8 cellular contexts compared by ENCODE assay signal in the genomic region with DNA sequence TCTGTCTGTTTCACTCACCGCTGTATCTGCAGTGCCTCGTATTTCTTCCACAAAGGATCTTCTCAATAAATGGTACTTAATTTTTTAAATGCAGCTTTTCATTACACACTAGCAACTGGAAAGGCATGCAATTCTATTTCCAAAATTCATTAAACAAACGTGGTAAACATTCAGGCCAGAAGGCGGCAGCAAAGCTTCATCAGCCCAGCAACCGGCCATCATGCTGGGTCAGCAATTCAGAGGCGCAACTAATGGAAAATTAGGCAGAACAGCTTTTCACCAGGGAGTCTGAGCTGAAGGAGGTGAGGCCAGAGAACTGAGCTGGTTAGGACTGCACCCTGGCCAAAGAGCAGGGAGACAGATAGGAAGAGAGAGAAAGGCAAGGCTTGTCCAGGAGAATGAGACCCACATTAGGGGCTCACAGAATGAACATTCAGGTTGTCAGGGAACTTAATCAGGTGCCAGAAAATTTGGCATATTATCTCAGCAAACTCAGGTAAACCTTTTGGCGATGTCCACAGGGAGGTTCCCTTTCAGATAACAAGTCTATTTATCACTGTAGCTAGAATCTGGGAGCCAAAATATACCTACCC. TPM values are rescaled to one million over a fixed set of nuclear protein-coding genes. Genes with fewer than 3 reads are reported as not detected.
DNase-seq lines count a peak whose midpoint lies in the region; ATAC-seq and TF ChIP-seq lines count a peak whose summit lies in the region.

No MANE protein-coding gene starts in this region.

- H3K27ac ChIP-seq in DOHH2 (ENCODE audit: low read depth, low read length) (no peak overlapping the region), colonic mucosa (no peak overlapping the region), right lobe of liver (no peak overlapping the region)

- peak; percentile 69 for DNase-seq in H7
- peak; percentile 51 for DNase-seq in NCI-H748 (lab: John Stamatoyannopoulos, UW; ENCODE audit: unreplicated experiment)
- peak; percentile 34 for DNase-seq in colonic mucosa
- DNase-seq in right lobe of liver: peak; percentile 55 to 73 (median 61)
- DNase-seq in NCI-H128 (lab: John Stamatoyannopoulos, UW; ENCODE audit: unreplicated experiment): no peak
- DNase-seq in germinal center (ENCODE audit: low spot score): no peak

- no peak overlapping the region for H3K4me3 ChIP-seq in DOHH2 (ENCODE audit: low read length)
- no peak overlapping the region for H3K4me3 ChIP-seq in H7 (ENCODE audit: insufficient read depth, low read depth, low read length)
- no peak overlapping the region for H3K4me3 ChIP-seq in colonic mucosa
- no peak overlapping the region for H3K4me3 ChIP-seq in right lobe of liver

- no peaks in the 10 kb centered on the region for H3K9me3 ChIP-seq in DOHH2 (ENCODE audit: control insufficient read depth, insufficient read depth, low read length)
- no peaks in the 10 kb centered on the region for H3K9me3 ChIP-seq in colonic mucosa
- H3K9me3 ChIP-seq in right lobe of liver: no peaks in the 10 kb centered on the region

- TF ChIP-seq POLR2A in right lobe of liver (IDR thresholded peaks at IDR 0.05): no peak

- TF ChIP-seq CTCF in DOHH2 (IDR thresholded peaks at IDR 0.05; ENCODE audit: low read depth, low read length, poor library complexity, severe bottlenecking): peak; percentile 57
- peak; percentile 50 for TF ChIP-seq CTCF in colonic mucosa (IDR thresholded peaks at IDR 0.05)
- TF ChIP-seq CTCF in right lobe of liver (IDR thresholded peaks at IDR 0.05): peak; percentile 76 to 86 (median 78)

- no peaks in the 10 kb centered on the region for H4K20me1 ChIP-seq in DOHH2 (ENCODE audit: control insufficient read depth, insufficient read depth, low read depth, low read length)

- no peaks in the 10 kb centered on the region for H3K9me2 ChIP-seq in DOHH2 (replicated peaks; ENCODE audit: control insufficient read depth, low read length)

- H3K4me1 ChIP-seq in DOHH2 (ENCODE audit: control insufficient read depth, low read length): no peaks in the 10 kb centered on the region
- no peaks in the 10 kb centered on the region for H3K4me1 ChIP-seq in colonic mucosa
- H3K4me1 ChIP-seq in right lobe of liver: peaks cover 0 to 5% (median 0%) of the 10 kb centered on the region in 4 donors

- WGBS in right lobe of liver (ENCODE audit: insufficient coverage, low coverage, low lambda C conversion rate, missing lambda C conversion rate): 11% methylated on average over 7 of the region's 7 CpGs

- intact Hi-C loops in colonic mucosa (cut with DNase I) (loop anchor here (5.0 kb wide), 1 partner anchor 464 kb away; no protein-coding TSS in a partner anchor), right lobe of liver (cut with DNase I) (loop anchor here in 1 of 2 donors (10.0 kb wide), 1 partner anchor 57 kb away; no protein-coding TSS in a partner anchor)

- no peak overlapping the region for H3K9ac ChIP-seq in colonic mucosa (ENCODE audit: low read depth in 2 of 2, low read length in 2 of 2)

- no peaks in the 10 kb centered on the region for H3K79me2 ChIP-seq in DOHH2 (ENCODE audit: control insufficient read depth, low read length)

- ATAC-seq in right lobe of liver (peak; percentile 92 to 97 (median 96)), HG02623 (IDR thresholded peaks at IDR 0.05; ENCODE audit: unreplicated experiment) (no peak)

- H3K36me3 ChIP-seq in DOHH2 (ENCODE audit: control insufficient read depth, low read length) (no peaks in the 10 kb centered on the region), H7 (replicated peaks; ENCODE audit: control insufficient read depth, insufficient read depth, low read length) (no peaks in the 10 kb centered on the region), colonic mucosa (no peaks in the 10 kb centered on the region), right lobe of liver (no peaks in the 10 kb centered on the region)

- H3K4me2 ChIP-seq in DOHH2 (ENCODE audit: low read length): no peak overlapping the region

- H3K27me3 ChIP-seq in DOHH2 (ENCODE audit: control insufficient read depth, low read length): no peaks in the 10 kb centered on the region
- no peaks in the 10 kb centered on the region for H3K27me3 ChIP-seq in H7 (ENCODE audit: control insufficient read depth, insufficient read depth, low read length)
- no peaks in the 10 kb centered on the region for H3K27me3 ChIP-seq in colonic mucosa
- no peaks in the 10 kb centered on the region for H3K27me3 ChIP-seq in right lobe of liver

- H3F3A ChIP-seq in DOHH2 (ENCODE audit: control insufficient read depth, insufficient read depth): no peaks in the 10 kb centered on the region

RNA-seq across cellular contexts. Expression of a gene that starts 17.7 kb away (rescaled TPM):
- total RNA-seq in H7 (2014; rRNA removed; shearing (Covaris generic)): 1.2 and 1.8 TPM in 2 replicates
- total RNA-seq in colonic mucosa (1 to 10 TPM; 1.2 to 2.7 TPM), right lobe of liver (1 to 10 TPM; 3.8 to 6.7 (median 6.0) TPM)

Comparison
In these comparisons a context has a peak if more than half of its experiments do, and no peak if none do; other contexts are left out.
1. DNase-seq: peak in H7 (single experiment), NCI-H748 (single experiment), colonic mucosa (single experiment) and right lobe of liver (3 of 3); none in NCI-H128 (single experiment) and germinal center (single experiment).
2. Peak in every context shown above with its lines, with median percentiles within 50 percentile points of each other: CTCF ChIP-seq.